Comparison of ENCODE assay signal across 30 cellular contexts in genomic region chr19:6440905-6441304, GRCh38. TPM values are rescaled to one million over a fixed set of nuclear protein-coding genes. Genes with fewer than 3 reads are reported as not detected.
"Had no signal": no experiment of that assay in that cellular context is flagged by ENCODE, and none has a peak within 500 bp of the region (broad histone marks: within the 10 kb centered on the region; RNA-seq: fewer than 3 reads in every experiment).

No MANE protein-coding gene starts in this region.

- H3K36me3 ChIP-seq: colonic mucosa had no signal

- H3K4me3 Mint-ChIP-seq: activated CD4-positive, alpha-beta memory T cell treated with anti-CD3 and anti-CD28 coated beads, Interleukin-2, amount 10 ng/mL, durations not matched to agents 7 days and 5 days; activated CD4-positive, alpha-beta T cell treated with anti-CD3 and anti-CD28 coated beads, Interleukin-2, amount 10 ng/mL, durations not matched to agents 7 days and 5 days; activated naive CD8-positive, alpha-beta T cell; activated T-cell treated with anti-CD3 and anti-CD28 coated beads, Interleukin-2, amount 50 U/mL, for 24 hours; activated T-cell treated with anti-CD3 and anti-CD28 coated beads, Interleukin-2, amount 50 U/mL, for 72 hours; dendritic cell treated with granulocyte-macrophage colony-stimulating factor and Interleukin-4, amounts not matched to agents 40 ng/mL and 50 ng/mL, for 4 days; effector memory CD8-positive, alpha-beta T cell had no signal

- H3K27me3 Mint-ChIP-seq: activated CD4-positive, alpha-beta memory T cell treated with anti-CD3 and anti-CD28 coated beads, Interleukin-2, amount 10 ng/mL, durations not matched to agents 7 days and 5 days; activated CD4-positive, alpha-beta T cell treated with anti-CD3 and anti-CD28 coated beads, Interleukin-2, amount 10 ng/mL, durations not matched to agents 7 days and 5 days; activated naive CD8-positive, alpha-beta T cell; activated T-cell treated with anti-CD3 and anti-CD28 coated beads, Interleukin-2, amount 50 U/mL, for 24 hours; effector memory CD8-positive, alpha-beta T cell had no signal

- H3K27ac Mint-ChIP-seq: activated CD4-positive, alpha-beta memory T cell treated with anti-CD3 and anti-CD28 coated beads, Interleukin-2, amount 10 ng/mL, durations not matched to agents 7 days and 5 days; activated CD4-positive, alpha-beta T cell treated with anti-CD3 and anti-CD28 coated beads, Interleukin-2, amount 10 ng/mL, durations not matched to agents 7 days and 5 days; activated naive CD8-positive, alpha-beta T cell; activated T-cell treated with anti-CD3 and anti-CD28 coated beads, Interleukin-2, amount 50 U/mL, for 24 hours; activated T-cell treated with anti-CD3 and anti-CD28 coated beads, Interleukin-2, amount 50 U/mL, for 72 hours; dendritic cell treated with granulocyte-macrophage colony-stimulating factor and Interleukin-4, amounts not matched to agents 40 ng/mL and 50 ng/mL, for 4 days had no signal

- H3K27me3 ChIP-seq: body of pancreas, colonic mucosa, esophagus squamous epithelium had no signal

- H3K4me3 ChIP-seq: body of pancreas, colonic mucosa, esophagus squamous epithelium had no signal

- H3K36me3 Mint-ChIP-seq: activated naive CD8-positive, alpha-beta T cell had no signal

- H3K27ac ChIP-seq: body of pancreas, colonic mucosa, epithelial cell of prostate, esophagus squamous epithelium had no signal

- ATAC-seq: activated T-cell treated with anti-CD3 and anti-CD28 coated beads, Interleukin-2, amount 50 U/mL, for 72 hours; body of pancreas; effector memory CD8-positive, alpha-beta T cell had no signal

- H3K9me3 Mint-ChIP-seq: activated CD4-positive, alpha-beta memory T cell treated with anti-CD3 and anti-CD28 coated beads, Interleukin-2, amount 10 ng/mL, durations not matched to agents 7 days and 5 days; activated CD4-positive, alpha-beta T cell treated with anti-CD3 and anti-CD28 coated beads, Interleukin-2, amount 10 ng/mL, durations not matched to agents 7 days and 5 days; activated T-cell treated with anti-CD3 and anti-CD28 coated beads, Interleukin-2, amount 50 U/mL, for 24 hours; activated T-cell treated with anti-CD3 and anti-CD28 coated beads, Interleukin-2, amount 50 U/mL, for 72 hours; dendritic cell treated with granulocyte-macrophage colony-stimulating factor and Interleukin-4, amounts not matched to agents 40 ng/mL and 50 ng/mL, for 4 days; effector memory CD8-positive, alpha-beta T cell had no signal

- DNase-seq: activated CD4-positive, alpha-beta memory T cell treated with anti-CD3 and anti-CD28 coated beads, Interleukin-2, amount 10 ng/mL, durations not matched to agents 7 days and 5 days; activated CD4-positive, alpha-beta T cell treated with anti-CD3 and anti-CD28 coated beads for 1 hour; activated CD4-positive, alpha-beta T cell treated with anti-CD3 and anti-CD28 coated beads for 4 hours; activated CD4-positive, alpha-beta T cell treated with anti-CD3 and anti-CD28 coated beads, Interleukin-2, amount 10 ng/mL, durations not matched to agents 7 days and 5 days; activated CD4-positive, alpha-beta T cell treated with anti-CD3 and anti-CD28 coated beads, Interleukin-2, amount 50 U/mL, for 4 hours; activated CD8-positive, alpha-beta memory T cell treated with anti-CD3 and anti-CD28 coated beads, Interleukin-2, amount 50 U/mL, for 48 hours; activated effector memory CD4-positive, alpha-beta T cell treated with Interleukin-2 at 50 U/mL for 16 hours; activated gamma-delta T cell treated with Interleukin-2 at 50 U/mL for 16 hours; activated naive CD4-positive, alpha-beta T cell treated with anti-CD3 and anti-CD28 coated beads, Interleukin-2, amount 50 U/mL, for 16 hours; activated naive CD4-positive, alpha-beta T cell treated with Interleukin-2 at 50 U/mL for 16 hours; activated T-cell treated with anti-CD3 and anti-CD28 coated beads for 4 hours; activated T-cell treated with anti-CD3 and anti-CD28 coated beads, Interleukin-2, amount 50 U/mL, for 24 hours; activated T-cell treated with anti-CD3 and anti-CD28 coated beads, Interleukin-2, amount 50 U/mL, for 72 hours; amygdala; aorta; body of pancreas; cerebellar nuclear complex; colonic mucosa; effector CD4-positive, alpha-beta T cell; effector memory CD8-positive, alpha-beta T cell; esophagus squamous epithelium; T-helper 2 cell had no signal

- H3K4me1 ChIP-seq: body of pancreas, colonic mucosa, esophagus squamous epithelium had no signal

- H3K9me3 ChIP-seq: body of pancreas, colonic mucosa, esophagus squamous epithelium had no signal

RNA-seq across cellular contexts. Expression of gene SLC25A41, which starts 7.3 kb away (rescaled TPM):
- total RNA-seq: activated CD4-positive, alpha-beta memory T cell treated with anti-CD3 and anti-CD28 coated beads, Interleukin-2, amount 10 ng/mL, durations not matched to agents 7 days and 5 days; body of pancreas; endothelial cell of umbilical vein; fibroblast of villous mesenchyme had no signal

RNA-seq across cellular contexts. Expression of gene CRB3, which starts 23.2 kb away (rescaled TPM):
- total RNA-seq: aorta; endothelial cell of umbilical vein; T-helper 1 cell treated with Interleukin-12 subunit alpha and Interleukin-12 subunit beta and Interleukin-4 antibody, amounts not matched to agents 30 ng/mL and 1 ng/mL, for 36 hours had no signal

RNA-seq across cellular contexts. Expression of gene DENND1C, which starts 40.7 kb away (rescaled TPM):
- total RNA-seq: endothelial cell of umbilical vein, fibroblast of lung, fibroblast of villous mesenchyme, frontal cortex had no signal
